14 cellular contexts compared by ENCODE assay signal in genomic region chr19:46080561-46080960, GRCh38. TPM values are rescaled to one million over a fixed set of nuclear protein-coding genes. Genes with fewer than 3 reads are reported as not detected.
DNase-seq lines count a peak whose midpoint lies in the region; ATAC-seq and TF ChIP-seq lines count a peak whose summit lies in the region.
"Had no signal": no experiment of that assay in that cellular context is flagged by ENCODE, and none has a peak within 500 bp of the region (broad histone marks: within the 10 kb centered on the region; RNA-seq: fewer than 3 reads in every experiment).

No MANE protein-coding gene starts in this region.

- no peaks in the 10 kb centered on the region for H3K79me2 ChIP-seq in Karpas-422 (ENCODE audit: low read length)

- H3K4me1 Mint-ChIP-seq in activated CD4-positive, alpha-beta T cell treated with anti-CD3 and anti-CD28 coated beads, Interleukin-2, amount 10 ng/mL, durations not matched to agents 7 days and 5 days: peaks cover 2% of the 10 kb centered on the region

- no peak for TF ChIP-seq POLR2A in uterus (IDR thresholded peaks at IDR 0.05)

- H3K36me3 Mint-ChIP-seq in activated CD4-positive, alpha-beta T cell treated with anti-CD3 and anti-CD28 coated beads, Interleukin-2, amount 10 ng/mL, durations not matched to agents 7 days and 5 days (ENCODE audit: low read depth): no peaks in the 10 kb centered on the region
- H3K36me3 Mint-ChIP-seq: activated naive CD8-positive, alpha-beta T cell treated with anti-CD3 and anti-CD28 coated beads for 36 hours; neural progenitor cell had no signal

- peak in 1 of 2 donors; percentile 37 for ATAC-seq in left cardiac atrium
- no peak for ATAC-seq in Right ventricle myocardium superior (ENCODE audit: poor library complexity)
- ATAC-seq in SK-N-SH treated with all-trans-retinoic acid at 6 μM for 48 hours: peak; percentile 47
- ATAC-seq: Right ventricle myocardium inferior had no signal

- no peak overlapping the region for H3K9ac ChIP-seq in Karpas-422 (ENCODE audit: low read length)
- H3K9ac ChIP-seq: neural progenitor cell had no signal

- intact Hi-C loops in left cardiac atrium (cut with DNase I) (loop anchor here in 1 of 2 donors (5.0 to 10.0 kb wide), 2 partner anchors 107 to 184 kb away; no protein-coding TSS in a partner anchor), Right ventricle myocardium superior (cut with DNase I) (loop anchor here (5.0 kb wide), 2 partner anchors 112 to 187 kb away; no protein-coding TSS in a partner anchor), uterus (cut with DNase I; ENCODE audit: low total_unique reads) (loop anchor here (10.0 kb wide), 1 partner anchor 114 kb away; no protein-coding TSS in a partner anchor)

- no peaks in the 10 kb centered on the region for H4K20me1 ChIP-seq in Karpas-422 (ENCODE audit: insufficient read depth, low read depth, low read length)

- H3K4me1 ChIP-seq in uterus (no peaks in the 10 kb centered on the region), Karpas-422 (ENCODE audit: low read length) (no peaks in the 10 kb centered on the region)

- no peak overlapping the region for H3K4me2 ChIP-seq in Karpas-422 (ENCODE audit: low read depth, low read length, poor library complexity, severe bottlenecking)
- H3K4me2 ChIP-seq: neural progenitor cell had no signal

- peaks cover 0 to 7% of the 10 kb centered on the region in 2 donors for H3K9me3 ChIP-seq in uterus
- H3K9me3 ChIP-seq in Karpas-422 (ENCODE audit: low read length): peaks cover 3% of the 10 kb centered on the region
- H3K9me3 ChIP-seq: suprapubic skin had no signal

- H3K27me3 Mint-ChIP-seq in activated CD4-positive, alpha-beta T cell treated with anti-CD3 and anti-CD28 coated beads, Interleukin-2, amount 10 ng/mL, durations not matched to agents 7 days and 5 days: peaks cover 71% of the 10 kb centered on the region

- H3K27me3 ChIP-seq in uterus: peaks cover 0 to 24% of the 10 kb centered on the region in 2 donors
- H3K27me3 ChIP-seq in Karpas-422 (ENCODE audit: low read length): no peaks in the 10 kb centered on the region

- CTCF ChIA-PET in activated CD4-positive, alpha-beta T cell treated with anti-CD3 and anti-CD28 coated beads, Interleukin-2, amount 10 ng/mL, durations not matched to agents 7 days and 5 days (lab: Charles Lee): no interaction called here

- H3K27ac ChIP-seq in uterus (peak overlapping the region in 1 of 2 donors; percentile 41), Karpas-422 (ENCODE audit: low read length) (no peak overlapping the region)
- H3K27ac ChIP-seq: neural progenitor cell had no signal

- POLR2A ChIA-PET in activated CD4-positive, alpha-beta T cell treated with anti-CD3 and anti-CD28 coated beads, Interleukin-2, amount 10 ng/mL, durations not matched to agents 7 days and 5 days (lab: Charles Lee): no interaction called here

- H3K27ac Mint-ChIP-seq in activated CD4-positive, alpha-beta T cell treated with anti-CD3 and anti-CD28 coated beads, Interleukin-2, amount 10 ng/mL, durations not matched to agents 7 days and 5 days: no peak overlapping the region
- H3K27ac Mint-ChIP-seq: activated naive CD8-positive, alpha-beta T cell treated with anti-CD3 and anti-CD28 coated beads for 36 hours; neural progenitor cell had no signal

- H3K4me3 Mint-ChIP-seq in activated CD4-positive, alpha-beta T cell treated with anti-CD3 and anti-CD28 coated beads, Interleukin-2, amount 10 ng/mL, durations not matched to agents 7 days and 5 days: no peak overlapping the region
- H3K4me3 Mint-ChIP-seq: activated naive CD8-positive, alpha-beta T cell treated with anti-CD3 and anti-CD28 coated beads for 36 hours; neural progenitor cell had no signal

- H2AFZ ChIP-seq in Karpas-422 (ENCODE audit: low read length): no peak overlapping the region
- H2AFZ ChIP-seq: neural progenitor cell had no signal

- no peaks in the 10 kb centered on the region for H3K36me3 ChIP-seq in uterus
- H3K36me3 ChIP-seq in Karpas-422 (ENCODE audit: insufficient read depth, low read length): no peaks in the 10 kb centered on the region
- H3K36me3 ChIP-seq: neural progenitor cell, suprapubic skin had no signal

- DNase-seq in left cardiac atrium: peak; percentile 22
- DNase-seq in Right ventricle myocardium superior: no peak
- DNase-seq in foreskin fibroblast: peak; percentile 46 to 59
- peak; percentile 69 to 80 for DNase-seq in uterus
- no peak for DNase-seq in Karpas-422
- no peak for DNase-seq in NCI-H446 treated with DMSO at 0.1 percent for 48 hours (lab: John Stamatoyannopoulos, UW)
- no peak for DNase-seq in activated CD4-positive, alpha-beta T cell treated with anti-CD3 and anti-CD28 coated beads, Interleukin-2, amount 10 ng/mL, durations not matched to agents 7 days and 5 days
- DNase-seq: activated CD4-positive, alpha-beta T cell treated with anti-CD3 and anti-CD28 coated beads for 48 hours; activated naive CD8-positive, alpha-beta T cell treated with anti-CD3 and anti-CD28 coated beads for 36 hours; NCI-H1930 had no signal

- no peaks in the 10 kb centered on the region for H3K9me2 ChIP-seq in Karpas-422 (replicated peaks; ENCODE audit: insufficient read depth, low read length)

- H3K9me3 Mint-ChIP-seq in activated CD4-positive, alpha-beta T cell treated with anti-CD3 and anti-CD28 coated beads, Interleukin-2, amount 10 ng/mL, durations not matched to agents 7 days and 5 days: peaks cover 10% of the 10 kb centered on the region

- TF ChIP-seq CTCF in foreskin fibroblast (IDR thresholded peaks at IDR 0.05; ENCODE audit: low read depth, low read length) (no peak), uterus (IDR thresholded peaks at IDR 0.05) (no peak)

- H3K4me3 ChIP-seq in foreskin fibroblast (ENCODE audit: low read depth in 1 of 2, low read length in 2 of 2): no peak overlapping the region
- H3K4me3 ChIP-seq in uterus: no peak overlapping the region
- H3K4me3 ChIP-seq in Karpas-422 (ENCODE audit: low read length): no peak overlapping the region
- H3K4me3 ChIP-seq: neural progenitor cell, suprapubic skin had no signal

TF ChIP-seq in SK-N-SH treated with all-trans-retinoic acid at 6 μM for 48 hours, 23 proteins besides CTCF, POLR2A, EP300 and RAD21 (continues in another document):
- TF ChIP-seq GLIS3 (CRISPR knock-in tag; IDR thresholded peaks at IDR 0.05) (no peak), ZNF70 (CRISPR knock-in tag; IDR thresholded peaks at IDR 0.05) (no peak), PATZ1 (CRISPR knock-in tag; IDR thresholded peaks at IDR 0.05; ENCODE audit: borderline replicate concordance) (no peak), ESRRG (CRISPR knock-in tag; IDR thresholded peaks at IDR 0.05) (no peak), OSR1 (CRISPR knock-in tag; IDR thresholded peaks at IDR 0.05) (no peak), ZFP30 (CRISPR knock-in tag; IDR thresholded peaks at IDR 0.05) (no peak), TSHZ2 (CRISPR knock-in tag; IDR thresholded peaks at IDR 0.05) (no peak)

RNA-seq across cellular contexts. Expression of gene IGFL4, which starts 39.8 kb away (rescaled TPM):
- not detected for total RNA-seq in left cardiac atrium
- not detected for total RNA-seq in Right ventricle myocardium superior
- total RNA-seq in uterus: not detected
- total RNA-seq in Karpas-422 (2014; rRNA removed; shearing (Covaris generic); ENCODE audit: low replicate concordance): not detected in 2 replicates
- total RNA-seq in activated CD4-positive, alpha-beta T cell treated with anti-CD3 and anti-CD28 coated beads, Interleukin-2, amount 10 ng/mL, durations not matched to agents 7 days and 5 days: not detected
- total RNA-seq: activated naive CD8-positive, alpha-beta T cell treated with anti-CD3 and anti-CD28 coated beads for 36 hours; Right ventricle myocardium inferior had no signal

RNA-seq across cellular contexts. Expression of gene IGFL3, which starts 43.9 kb away (rescaled TPM):
- total RNA-seq in left cardiac atrium: not detected
- not detected for total RNA-seq in Right ventricle myocardium superior
- total RNA-seq in uterus: not detected
- total RNA-seq in Karpas-422 (2014; rRNA removed; shearing (Covaris generic); ENCODE audit: low replicate concordance): not detected in 2 replicates
- total RNA-seq in activated CD4-positive, alpha-beta T cell treated with anti-CD3 and anti-CD28 coated beads, Interleukin-2, amount 10 ng/mL, durations not matched to agents 7 days and 5 days: not detected
- total RNA-seq: activated naive CD8-positive, alpha-beta T cell treated with anti-CD3 and anti-CD28 coated beads for 36 hours; Right ventricle myocardium inferior had no signal

RNA-seq across cellular contexts. Expression of gene PGLYRP1, which starts 57.7 kb away (rescaled TPM):
- total RNA-seq in left cardiac atrium: under 1 TPM in 1 of 2 donors, not detected in 1; 0.32 TPM
- total RNA-seq in Right ventricle myocardium superior: not detected
- total RNA-seq in uterus: not detected
- total RNA-seq in Karpas-422 (2014; rRNA removed; shearing (Covaris generic); ENCODE audit: low replicate concordance): not detected in 2 replicates
- total RNA-seq in activated CD4-positive, alpha-beta T cell treated with anti-CD3 and anti-CD28 coated beads, Interleukin-2, amount 10 ng/mL, durations not matched to agents 7 days and 5 days: not detected
- total RNA-seq: activated naive CD8-positive, alpha-beta T cell treated with anti-CD3 and anti-CD28 coated beads for 36 hours; suprapubic skin had no signal

Comparison
In these comparisons a context has a peak if more than half of its experiments do, and no peak if none do; other contexts are left out.
1. DNase-seq: peak in left cardiac atrium (single experiment), foreskin fibroblast (2 of 2) and uterus (2 of 2); none in Right ventricle myocardium superior (single experiment), Karpas-422 (single experiment), NCI-H446 treated with DMSO at 0.1 percent for 48 hours (single experiment) and activated CD4-positive, alpha-beta T cell treated with anti-CD3 and anti-CD28 coated beads, Interleukin-2, amount 10 ng/mL, durations not matched to agents 7 days and 5 days (single experiment).